ENCODE assay signal across 1 cellular context in the genomic region with DNA sequence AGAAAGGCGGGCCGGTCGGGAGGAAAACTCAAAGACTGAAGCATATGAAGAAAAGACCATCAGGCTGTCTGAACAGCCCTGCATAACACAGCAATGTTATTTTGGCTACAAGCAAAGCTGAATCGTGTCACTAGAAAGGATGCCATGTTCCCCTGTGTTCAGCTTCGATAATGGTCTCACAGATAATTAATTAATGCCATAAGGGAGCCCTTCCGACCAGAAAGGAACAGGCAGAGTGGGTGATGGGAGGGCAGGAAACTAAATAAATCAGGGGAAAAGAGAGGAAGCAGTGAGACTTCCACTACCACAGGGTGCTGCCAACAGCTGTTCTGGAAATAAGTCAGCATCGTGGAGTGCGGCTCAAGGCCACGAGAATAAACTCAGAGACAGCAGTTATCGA.
TF ChIP-seq lines count a peak whose summit lies in the region.

No MANE protein-coding gene starts in this region.

TF ChIP-seq in SK-N-SH treated with all-trans-retinoic acid at 6 μM for 48 hours, 23 proteins besides CTCF, POLR2A, EP300 and RAD21 (continued from another document):
- TF ChIP-seq, protein P1, sequence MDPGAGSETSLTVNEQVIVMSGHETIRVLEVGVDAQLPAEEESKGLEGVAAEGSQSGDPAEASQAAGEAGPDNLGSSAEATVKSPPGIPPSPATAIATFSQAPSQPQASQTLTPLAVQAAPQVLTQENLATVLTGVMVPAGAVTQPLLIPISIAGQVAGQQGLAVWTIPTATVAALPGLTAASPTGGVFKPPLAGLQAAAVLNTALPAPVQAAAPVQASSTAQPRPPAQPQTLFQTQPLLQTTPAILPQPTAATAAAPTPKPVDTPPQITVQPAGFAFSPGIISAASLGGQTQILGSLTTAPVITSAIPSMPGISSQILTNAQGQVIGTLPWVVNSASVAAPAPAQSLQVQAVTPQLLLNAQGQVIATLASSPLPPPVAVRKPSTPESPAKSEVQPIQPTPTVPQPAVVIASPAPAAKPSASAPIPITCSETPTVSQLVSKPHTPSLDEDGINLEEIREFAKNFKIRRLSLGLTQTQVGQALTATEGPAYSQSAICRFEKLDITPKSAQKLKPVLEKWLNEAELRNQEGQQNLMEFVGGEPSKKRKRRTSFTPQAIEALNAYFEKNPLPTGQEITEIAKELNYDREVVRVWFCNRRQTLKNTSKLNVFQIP (CRISPR knock-in tag; IDR thresholded peaks at IDR 0.05; ENCODE audit: borderline replicate concordance, low read depth): no peak
- TF ChIP-seq ZFP3 (CRISPR knock-in tag; IDR thresholded peaks at IDR 0.05) (no peak), PPARA (CRISPR knock-in tag; IDR thresholded peaks at IDR 0.05; ENCODE audit: borderline replicate concordance) (no peak)
